8 cellular contexts compared by ENCODE assay signal in the genomic region with DNA sequence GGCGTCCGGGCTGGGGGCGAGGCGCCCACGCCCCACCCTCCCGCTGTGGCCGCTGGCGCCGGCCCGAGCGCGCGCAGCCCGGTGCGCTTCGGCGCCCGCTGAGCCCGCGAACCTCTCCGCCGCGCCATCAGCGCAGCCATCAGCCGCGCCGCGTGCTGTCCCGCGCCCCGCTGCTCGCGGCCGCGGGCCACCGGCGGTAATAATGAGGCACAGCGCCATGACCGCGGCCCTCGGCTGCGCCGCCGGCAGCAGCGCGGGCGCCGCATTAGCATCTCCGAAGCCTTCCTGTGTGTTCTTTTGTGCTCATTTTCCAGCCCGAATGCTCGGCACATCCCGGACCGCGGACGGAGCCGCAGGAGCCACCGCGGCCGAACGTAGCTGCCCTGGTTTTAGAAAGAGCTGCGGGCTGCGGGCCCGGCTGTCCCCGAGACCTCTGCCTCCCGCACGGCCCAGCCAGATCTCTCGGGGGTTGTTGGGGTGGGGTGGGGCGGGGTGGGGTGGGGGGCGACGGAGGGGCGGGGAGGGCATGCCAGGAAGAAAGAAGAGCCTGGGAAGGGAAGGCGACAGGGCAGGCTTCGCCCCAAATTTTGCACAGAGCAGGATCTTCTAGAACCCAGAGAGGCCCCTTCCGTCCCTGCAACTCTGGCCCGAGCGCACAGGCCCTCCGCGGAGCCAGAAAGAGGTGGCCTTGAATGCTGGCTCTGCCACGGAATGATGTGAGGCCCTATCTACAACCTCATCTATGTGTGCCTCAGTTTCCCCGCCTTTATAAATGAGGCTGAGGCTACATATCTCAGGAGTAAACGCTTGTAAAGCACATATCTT. TPM values are rescaled to one million over a fixed set of nuclear protein-coding genes. Genes with fewer than 3 reads are reported as not detected.
A peak's percentile ranks its signal among the peaks of the same experiment; 100 is the strongest.
DNase-seq lines count a peak whose midpoint lies in the region; ATAC-seq and TF ChIP-seq lines count a peak whose summit lies in the region.

No MANE protein-coding gene starts in this region.

- no peaks in the 10 kb centered on the region for H3K4me1 ChIP-seq in neuronal stem cell (ENCODE audit: control insufficient read depth in 2 of 2, insufficient read depth in 1 of 2, low read depth in 1 of 2, low read length in 2 of 2)
- H3K4me1 ChIP-seq in adrenal gland (replicated peaks in 1 of 2), result no peaks in the 10 kb centered on the region

- no peaks in the 10 kb centered on the region for H3K79me1 ChIP-seq in neuronal stem cell (ENCODE audit: low read depth, low read length)

- peak overlapping the region; percentile 17 for H3K4ac ChIP-seq in neuronal stem cell (ENCODE audit: low read length)

- H2BK15ac ChIP-seq in neuronal stem cell (ENCODE audit: low read length), result peak overlapping the region; percentile 16

- H3K27me3 ChIP-seq in MG63, result peaks cover 13% of the 10 kb centered on the region
- peaks cover 0 to 66% (median 16%) of the 10 kb centered on the region in 3 experiments for H3K27me3 ChIP-seq in neuronal stem cell (ENCODE audit: control insufficient read depth in 3 of 3, insufficient read depth in 3 of 3, low read depth in 1 of 3, low read length in 3 of 3)
- peaks cover 48% of the 10 kb centered on the region for H3K27me3 ChIP-seq in adrenal gland

- H3K18ac ChIP-seq in neuronal stem cell (ENCODE audit: low read length), result peak overlapping the region; percentile 95

- H3K4me3 ChIP-seq in MG63, result no peak overlapping the region
- H3K4me3 ChIP-seq in neuronal stem cell (ENCODE audit: low read length in 2 of 2), result peak overlapping the region; percentile 46 to 77
- H3K4me3 ChIP-seq in adrenal gland, result peak overlapping the region in 1 of 4 donors; percentile 39

- H3K9me3 ChIP-seq in MG63 (no peaks in the 10 kb centered on the region), neuronal stem cell (replicated peaks in 1 of 2; ENCODE audit: control insufficient read depth in 2 of 2, insufficient read depth in 1 of 2, low read depth in 1 of 2, low read length in 2 of 2) (no peaks in the 10 kb centered on the region), adrenal gland (replicated peaks in 1 of 3) (no peaks in the 10 kb centered on the region)

- ATAC-seq in GM19463 (IDR thresholded peaks at IDR 0.05; ENCODE audit: unreplicated experiment), result no peak
- ATAC-seq in HG03460 (IDR thresholded peaks at IDR 0.05; ENCODE audit: unreplicated experiment), result no peak

- peak overlapping the region; percentile 93 for H3K4me2 ChIP-seq in neuronal stem cell (ENCODE audit: insufficient read depth, low read length, poor library complexity, severe bottlenecking)

- intact Hi-C loops in adrenal gland (cut with DNase I), result no loop called here

- no peak overlapping the region for H2BK5ac ChIP-seq in neuronal stem cell (ENCODE audit: low read length)

- H3K23ac ChIP-seq in neuronal stem cell (ENCODE audit: low read depth, low read length, poor library complexity), result peak overlapping the region; percentile 7

- no peak for TF ChIP-seq CTCF in adrenal gland (IDR thresholded peaks at IDR 0.05)

- H2BK120ac ChIP-seq in neuronal stem cell (ENCODE audit: low read depth, low read length), result peak overlapping the region; percentile 72

- H4K91ac ChIP-seq in neuronal stem cell (ENCODE audit: low read depth, low read length, poor library complexity), result no peak overlapping the region

- TF ChIP-seq POLR2A in adrenal gland (IDR thresholded peaks at IDR 0.05), result no peak

- WGBS in neuronal stem cell (ENCODE audit: extremely low coverage in 2 of 2, insufficient read length in 2 of 2, insufficient replicate concordance in 1 of 2), 2 donors, result no CpG with 5 or more reads among the region's 81 CpGs
- WGBS in adrenal gland, 4 donors, result 0 to 11% (median 3%) methylated on average over 23 to 81 of the region's 81 CpGs

- no peak overlapping the region for H3K27ac ChIP-seq in neuronal stem cell (replicated peaks; ENCODE audit: low read length)
- H3K27ac ChIP-seq in adrenal gland, result no peak overlapping the region

- no peak overlapping the region for H2BK12ac ChIP-seq in neuronal stem cell (ENCODE audit: low read length)

- no peak overlapping the region for H4K8ac ChIP-seq in neuronal stem cell (ENCODE audit: low read depth, low read length)

- peak overlapping the region; percentile 97 for H2AFZ ChIP-seq in neuronal stem cell (ENCODE audit: low read length)

- H2AK5ac ChIP-seq in neuronal stem cell (ENCODE audit: low read depth, low read length), result no peak overlapping the region

- H3K36me3 ChIP-seq in MG63 (no peaks in the 10 kb centered on the region), neuronal stem cell (replicated peaks in 1 of 2; ENCODE audit: control insufficient read depth in 2 of 2, insufficient read depth in 2 of 2, low read length in 2 of 2) (no peaks in the 10 kb centered on the region), adrenal gland (replicated peaks in 1 of 2) (no peaks in the 10 kb centered on the region)

- no peak overlapping the region for H3K14ac ChIP-seq in neuronal stem cell (ENCODE audit: low read length)

- DNase-seq in ELR (ENCODE audit: low read depth) (peak; percentile 15), MG63 (peak; percentile 34), ecto neural progenitor cell (ENCODE audit: low spot score) (peak; percentile 66), neuronal stem cell (ENCODE audit: low spot score) (peak; percentile 48), COR-L47 (lab: John Stamatoyannopoulos, UW) (no peak), adrenal gland (no peak)

- peak overlapping the region; percentile 45 for H3K9ac ChIP-seq in neuronal stem cell (ENCODE audit: low read depth, low read length, poor library complexity)

RNA-seq across cellular contexts. Expression of a gene that starts 55.3 kb away (rescaled TPM):
- total RNA-seq in MG63 (2014; rRNA removed; shearing (Covaris generic); ENCODE audit: low replicate concordance), result 33.4 and 41.2 TPM in 2 replicates
- 15.3 TPM for polyA plus RNA-seq in neuronal stem cell (2013, experiment 1 of 2)
- polyA plus RNA-seq in neuronal stem cell (2013, experiment 2 of 2), result 15.6 TPM
- 10 to 100 TPM in 7 of 8 donors, 1 to 10 TPM in 1; 8.8 to 27.7 (median 20.5) TPM for total RNA-seq in adrenal gland
- 10 to 100 TPM in 1 of 3 donors, 1 to 10 TPM in 2; 7.5 to 28.8 (median 9.8) TPM for polyA plus RNA-seq in adrenal gland

Comparison
In these comparisons a context has a peak if more than half of its experiments do, and no peak if none do; other contexts are left out.
1. DNase-seq: peak in ELR (single experiment), MG63 (single experiment), ecto neural progenitor cell (single experiment) and neuronal stem cell (single experiment); none in COR-L47 (single experiment) and adrenal gland (0 of 7).